21 cellular contexts compared by ENCODE assay signal in genomic region chr15:45668386-45668785, GRCh38. TPM values are rescaled to one million over a fixed set of nuclear protein-coding genes. Genes with fewer than 3 reads are reported as not detected.
DNase-seq lines count a peak whose midpoint lies in the region; ATAC-seq and TF ChIP-seq lines count a peak whose summit lies in the region.
"Had no signal": no experiment of that assay in that cellular context is flagged by ENCODE, and none has a peak within 500 bp of the region (broad histone marks: within the 10 kb centered on the region; RNA-seq: fewer than 3 reads in every experiment).

No MANE protein-coding gene starts in this region.

- no peaks in the 10 kb centered on the region for H3K9me3 ChIP-seq in upper lobe of right lung
- H3K9me3 ChIP-seq: BE2C had no signal

- no peaks in the 10 kb centered on the region for H3K9me3 Mint-ChIP-seq in effector memory CD8-positive, alpha-beta T cell
- H3K9me3 Mint-ChIP-seq: CD8-positive, alpha-beta memory T cell; HFFc6 had no signal

- no peaks in the 10 kb centered on the region for H3K27me3 Mint-ChIP-seq in effector memory CD8-positive, alpha-beta T cell
- H3K27me3 Mint-ChIP-seq: CD4-positive, CD25-positive, alpha-beta regulatory T cell; CD8-positive, alpha-beta memory T cell had no signal

- H3K4me3 ChIP-seq in upper lobe of right lung: no peak overlapping the region
- H3K4me3 ChIP-seq: GM12878, GM23338 had no signal

- no peak for ATAC-seq in effector memory CD8-positive, alpha-beta T cell (replicated peaks)
- ATAC-seq in esophagus mucosa (peak; percentile 27), upper lobe of right lung (peak; percentile 79), HG03139 (IDR thresholded peaks at IDR 0.05; ENCODE audit: unreplicated experiment) (no peak)
- ATAC-seq: GM12878, GM23338, HCT116 had no signal

- H3K36me3 ChIP-seq in upper lobe of right lung: peaks cover 69% of the 10 kb centered on the region
- H3K36me3 ChIP-seq: BE2C had no signal

- no peaks in the 10 kb centered on the region for H3K27me3 ChIP-seq in upper lobe of right lung
- H3K27me3 ChIP-seq: BE2C had no signal

- no peak for TF ChIP-seq CTCF in upper lobe of right lung (IDR thresholded peaks at IDR 0.05)

- no peak overlapping the region for H3K4me3 Mint-ChIP-seq in effector memory CD8-positive, alpha-beta T cell
- H3K4me3 Mint-ChIP-seq: CD4-positive, CD25-positive, alpha-beta regulatory T cell; CD8-positive, alpha-beta memory T cell; GM23338; HFFc6 had no signal

- H3K27ac Mint-ChIP-seq in effector memory CD8-positive, alpha-beta T cell: peak overlapping the region; percentile 18 to 32
- H3K27ac Mint-ChIP-seq: GM23338, HFFc6 had no signal

- peaks cover 54% of the 10 kb centered on the region for H3K36me3 Mint-ChIP-seq in effector memory CD8-positive, alpha-beta T cell (ENCODE audit: insufficient read depth)

- peak overlapping the region; percentile 39 for H3K27ac ChIP-seq in upper lobe of right lung

- no peak for DNase-seq in effector memory CD8-positive, alpha-beta T cell
- DNase-seq in myocyte (ENCODE audit: low read depth) (peak; percentile 39), upper lobe of right lung (no peak), OCI-M2 (lab: John Stamatoyannopoulos, UW; ENCODE audit: unreplicated experiment) (no peak)
- DNase-seq: ACHN; BE2C; C1 segment of cervical spinal cord; CD4-positive, CD25-positive, alpha-beta regulatory T cell; CD8-positive, alpha-beta memory T cell; COR-L47; DMS 273 treated with DMSO at 0.1 percent for 48 hours; DMS53; DND-41; EL; HFFc6; IMR-90 had no signal

- peaks cover 6 to 22% of the 10 kb centered on the region in 2 donors for H3K4me1 Mint-ChIP-seq in effector memory CD8-positive, alpha-beta T cell (ENCODE audit: low read depth in 2 of 2)
- H3K4me1 Mint-ChIP-seq: GM23338 had no signal

- intact Hi-C loops in upper lobe of right lung (cut with DNase I): no loop called here

- H3K4me1 ChIP-seq in upper lobe of right lung: peaks cover 21% of the 10 kb centered on the region
- H3K4me1 ChIP-seq: BE2C had no signal

RNA-seq across cellular contexts. Expression of gene SQOR, which starts 33.6 kb away (rescaled TPM):
- total RNA-seq in esophagus mucosa (125 TPM), myocyte (12.8 and 18.1 TPM in 2 replicates), upper lobe of right lung (103 TPM)
- polyA plus RNA-seq in myocyte (2012): 12.9 TPM
- total RNA-seq: GM23338 had no signal

Comparison
In these comparisons a context has a peak if more than half of its experiments do, and no peak if none do; other contexts are left out.
1. ATAC-seq: peak in esophagus mucosa (single experiment) and upper lobe of right lung (single experiment); none in effector memory CD8-positive, alpha-beta T cell (single experiment) and HG03139 (single experiment).